In genomic region chr4:16532240-16532990, GRCh38 we compare ENCODE assay signal across 11 cellular contexts.
DNase-seq lines count a peak whose midpoint lies in the region; ATAC-seq and TF ChIP-seq lines count a peak whose summit lies in the region.
"Had no signal": no experiment of that assay in that cellular context is flagged by ENCODE, and none has a peak within 500 bp of the region (broad histone marks: within the 10 kb centered on the region; RNA-seq: fewer than 3 reads in every experiment).

No MANE protein-coding gene starts in this region.

- DNase-seq in HFF-Myc (ENCODE audit: extremely low read depth, low read depth) (peak; percentile 45), brain microvascular endothelial cell (peak; percentile 61), left cardiac atrium (peak; percentile 24), retinal pigment epithelial cell (ENCODE audit: low read depth) (peak; percentile 69), cerebellar cortex (ENCODE audit: low spot score) (no peak), occipital lobe (lab: John Stamatoyannopoulos, UW) (no peak), hippocampal formation (lab: John Stamatoyannopoulos, UW) (no peak)
- DNase-seq in activated CD4-positive, alpha-beta memory T cell treated with anti-CD3 and anti-CD28 coated beads for 36 hours, result no peak
- DNase-seq: activated CD8-positive, alpha-beta memory T cell treated with anti-CD3 and anti-CD28 coated beads for 24 hours; NCI-H82 had no signal

- ATAC-seq in left cardiac atrium, result peak; percentile 79 to 81

- H3K4me1 Mint-ChIP-seq in activated CD4-positive, alpha-beta memory T cell treated with anti-CD3 and anti-CD28 coated beads for 36 hours (ENCODE audit: low read depth), result no peaks in the 10 kb centered on the region

- no peak overlapping the region for H3K27ac ChIP-seq in brain microvascular endothelial cell

- no peak overlapping the region for H3K27ac Mint-ChIP-seq in activated CD4-positive, alpha-beta memory T cell treated with anti-CD3 and anti-CD28 coated beads for 36 hours
- H3K27ac Mint-ChIP-seq: type B pancreatic cell had no signal

- no peaks in the 10 kb centered on the region for H3K36me3 Mint-ChIP-seq in activated CD4-positive, alpha-beta memory T cell treated with anti-CD3 and anti-CD28 coated beads for 36 hours
- H3K36me3 Mint-ChIP-seq: type B pancreatic cell had no signal

- POLR2A ChIA-PET in activated CD4-positive, alpha-beta memory T cell treated with anti-CD3 and anti-CD28 coated beads for 36 hours (lab: Charles Lee), result no interaction called here

- H3K27me3 Mint-ChIP-seq in activated CD4-positive, alpha-beta memory T cell treated with anti-CD3 and anti-CD28 coated beads for 36 hours, result no peaks in the 10 kb centered on the region

- no peak for TF ChIP-seq CTCF in HFF-Myc (IDR thresholded peaks at IDR 0.05; ENCODE audit: low read depth, low read length, missing control alignments)
- TF ChIP-seq CTCF in brain microvascular endothelial cell (IDR thresholded peaks at IDR 0.05; ENCODE audit: low read depth, low read length, missing control alignments), result no peak
- no peak for TF ChIP-seq CTCF in retinal pigment epithelial cell (conservative IDR thresholded peaks at IDR 0.05; ENCODE audit: low read depth, low read length)

- H3K4me3 Mint-ChIP-seq in activated CD4-positive, alpha-beta memory T cell treated with anti-CD3 and anti-CD28 coated beads for 36 hours, result no peak overlapping the region
- H3K4me3 Mint-ChIP-seq: type B pancreatic cell had no signal

- H3K27me3 ChIP-seq in brain microvascular endothelial cell (replicated peaks), result no peaks in the 10 kb centered on the region

- CTCF ChIA-PET in activated CD4-positive, alpha-beta memory T cell treated with anti-CD3 and anti-CD28 coated beads for 36 hours (lab: Charles Lee), result no interaction called here

- H3K4me3 ChIP-seq in HFF-Myc (replicated peaks; ENCODE audit: low read depth, low read length) (no peak overlapping the region), brain microvascular endothelial cell (ENCODE audit: low read depth, low read length) (no peak overlapping the region), retinal pigment epithelial cell (ENCODE audit: low read length) (no peak overlapping the region)

- no peaks in the 10 kb centered on the region for H3K36me3 ChIP-seq in brain microvascular endothelial cell (replicated peaks)

- intact Hi-C loops in left cardiac atrium (cut with DNase I), result loop anchor here in 1 of 2 donors (5.0 kb wide), 1 partner anchor 40 kb away; no protein-coding TSS in a partner anchor
- intact Hi-C loops in activated CD4-positive, alpha-beta memory T cell treated with anti-CD3 and anti-CD28 coated beads for 36 hours (cut with micrococcal nuclease), result no loop called here

- in situ Hi-C loops in brain microvascular endothelial cell (cut with HindIII; ENCODE audit: low pct_ligation_motif_present, low sequenced_read_pairs), result no loop called here

- no peaks in the 10 kb centered on the region for H3K9me3 Mint-ChIP-seq in activated CD4-positive, alpha-beta memory T cell treated with anti-CD3 and anti-CD28 coated beads for 36 hours
- H3K9me3 Mint-ChIP-seq: type B pancreatic cell had no signal

Comparison
In these comparisons a context has a peak if more than half of its experiments do, and no peak if none do; other contexts are left out.
1. DNase-seq: peak in HFF-Myc (single experiment), brain microvascular endothelial cell (single experiment), left cardiac atrium (single experiment) and retinal pigment epithelial cell (single experiment); none in cerebellar cortex (single experiment), activated CD4-positive, alpha-beta memory T cell treated with anti-CD3 and anti-CD28 coated beads for 36 hours (single experiment), occipital lobe (single experiment) and hippocampal formation (0 of 2).